Comparison of ENCODE assay signal across 14 cellular contexts in the genomic region with DNA sequence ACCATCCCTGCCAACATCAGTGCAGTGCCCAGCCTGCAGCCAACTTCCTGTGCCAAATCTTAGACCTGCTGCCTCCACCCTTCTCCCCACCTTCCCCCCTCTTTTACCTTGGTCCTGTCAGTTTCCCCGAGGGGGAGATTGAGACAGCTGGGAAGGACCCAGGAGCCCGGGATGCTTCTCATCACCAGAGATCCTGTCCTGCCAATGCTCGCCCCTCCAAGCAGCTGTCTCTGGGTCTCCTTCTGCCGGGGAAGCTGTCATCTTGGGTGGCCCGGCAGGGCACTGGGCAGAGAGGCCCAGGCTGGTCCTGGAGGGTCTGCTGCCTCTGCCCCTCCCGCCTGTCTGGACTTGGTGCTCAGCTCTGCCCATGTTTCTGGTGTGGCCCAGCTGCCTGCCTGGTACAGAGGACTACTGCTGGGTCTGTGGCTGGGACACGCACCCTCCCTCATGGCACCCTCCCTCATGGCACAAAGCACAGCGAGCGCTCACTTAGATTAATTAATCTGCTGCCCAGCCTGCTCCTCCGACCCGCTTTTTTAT.
DNase-seq lines count a peak whose midpoint lies in the region; ATAC-seq and TF ChIP-seq lines count a peak whose summit lies in the region.
"Had no signal": no experiment of that assay in that cellular context is flagged by ENCODE, and none has a peak within 500 bp of the region (broad histone marks: within the 10 kb centered on the region; RNA-seq: fewer than 3 reads in every experiment).

No MANE protein-coding gene starts in this region.

- H3K9me3 ChIP-seq in BE2C, result no peaks in the 10 kb centered on the region

- TF ChIP-seq CTCF in BE2C (IDR thresholded peaks at IDR 0.05; ENCODE audit: low read depth, low read length) (no peak), CD14-positive monocyte (IDR thresholded peaks at IDR 0.05) (no peak), chondrocyte (IDR thresholded peaks at IDR 0.05) (no peak), osteocyte (IDR thresholded peaks at IDR 0.05) (no peak)

- no peak overlapping the region for H3K27ac Mint-ChIP-seq in CD14-positive monocyte
- H3K27ac Mint-ChIP-seq in chondrocyte (ENCODE audit: unreplicated experiment), result no peak overlapping the region
- H3K27ac Mint-ChIP-seq in osteocyte (ENCODE audit: unreplicated experiment), result no peak overlapping the region
- no peak overlapping the region for H3K27ac Mint-ChIP-seq in activated T-helper 17 cell treated with anti-CD3 and anti-CD28 coated beads, Interleukin-2, amount 50 U/mL, for 72 hours

- H3K9me3 Mint-ChIP-seq in CD14-positive monocyte (no peaks in the 10 kb centered on the region), chondrocyte (ENCODE audit: low read depth) (no peaks in the 10 kb centered on the region), osteocyte (ENCODE audit: unreplicated experiment) (no peaks in the 10 kb centered on the region)
- H3K9me3 Mint-ChIP-seq in activated T-helper 17 cell treated with anti-CD3 and anti-CD28 coated beads, Interleukin-2, amount 50 U/mL, for 72 hours, result no peaks in the 10 kb centered on the region

- no peak for ATAC-seq in HG03139 (IDR thresholded peaks at IDR 0.05; ENCODE audit: unreplicated experiment)
- no peak for ATAC-seq in activated T-helper 17 cell treated with anti-CD3 and anti-CD28 coated beads, Interleukin-2, amount 50 U/mL, for 72 hours (replicated peaks)
- ATAC-seq: HCT116, K562 had no signal

- H3K27me3 Mint-ChIP-seq in CD14-positive monocyte (ENCODE audit: low read depth in 3 of 3), result peaks cover 3 to 6% (median 5%) of the 10 kb centered on the region in 3 donors
- H3K27me3 Mint-ChIP-seq in chondrocyte (ENCODE audit: low read depth), result peaks cover 57% of the 10 kb centered on the region
- peaks cover 53% of the 10 kb centered on the region for H3K27me3 Mint-ChIP-seq in osteocyte (ENCODE audit: unreplicated experiment)
- peaks cover 33% of the 10 kb centered on the region for H3K27me3 Mint-ChIP-seq in activated T-helper 17 cell treated with anti-CD3 and anti-CD28 coated beads, Interleukin-2, amount 50 U/mL, for 72 hours

- intact Hi-C loops in CD14-positive monocyte (cut with micrococcal nuclease), result loop anchor here (2.0 to 10.0 kb wide), 4 partner anchors 45 to 244 kb away; a partner anchor contains a TSS

- no peaks in the 10 kb centered on the region for H3K27me3 ChIP-seq in BE2C

- DNase-seq in BE2C, result peak; percentile 4
- DNase-seq in CD14-positive monocyte (ENCODE audit: low spot score), result peak; percentile 10
- DNase-seq in chondrocyte (ENCODE audit: low spot score), result peak; percentile 68
- DNase-seq in osteocyte (ENCODE audit: extremely low spot score, unreplicated experiment), result peak; percentile 74
- no peak for DNase-seq in NCI-H1048 (lab: John Stamatoyannopoulos, UW)
- DNase-seq: GF-D8, NCI-H1436, NCI-H2029, NCI-H2171, NCI-H446 had no signal

- H3K4me1 ChIP-seq in BE2C, result peaks cover 10% of the 10 kb centered on the region

- H3K36me3 ChIP-seq in BE2C, result no peaks in the 10 kb centered on the region

- H3K36me3 Mint-ChIP-seq in CD14-positive monocyte (no peaks in the 10 kb centered on the region), chondrocyte (ENCODE audit: low read depth) (no peaks in the 10 kb centered on the region), osteocyte (ENCODE audit: unreplicated experiment) (no peaks in the 10 kb centered on the region)
- no peaks in the 10 kb centered on the region for H3K36me3 Mint-ChIP-seq in activated T-helper 17 cell treated with anti-CD3 and anti-CD28 coated beads, Interleukin-2, amount 50 U/mL, for 72 hours (ENCODE audit: low read depth)

- H3K4me1 Mint-ChIP-seq in CD14-positive monocyte (peaks cover 2% of the 10 kb centered on the region), chondrocyte (ENCODE audit: low read depth) (peaks cover 4% of the 10 kb centered on the region), osteocyte (ENCODE audit: unreplicated experiment) (peaks cover 6% of the 10 kb centered on the region)
- H3K4me1 Mint-ChIP-seq in activated T-helper 17 cell treated with anti-CD3 and anti-CD28 coated beads, Interleukin-2, amount 50 U/mL, for 72 hours, result peaks cover 4% of the 10 kb centered on the region

- H3K4me3 Mint-ChIP-seq in CD14-positive monocyte (no peak overlapping the region), chondrocyte (ENCODE audit: unreplicated experiment) (no peak overlapping the region), osteocyte (ENCODE audit: unreplicated experiment) (no peak overlapping the region)
- H3K4me3 Mint-ChIP-seq in activated T-helper 17 cell treated with anti-CD3 and anti-CD28 coated beads, Interleukin-2, amount 50 U/mL, for 72 hours, result no peak overlapping the region

- no peak overlapping the region for H3K4me3 ChIP-seq in BE2C (ENCODE audit: low read depth, low read length)
- H3K4me3 ChIP-seq: K562 had no signal
